Comparison of ENCODE assay signal across 8 cellular contexts in genomic region chr11:96342971-96343711, GRCh38. TPM values are rescaled to one million over a fixed set of nuclear protein-coding genes. Genes with fewer than 3 reads are reported as not detected.
DNase-seq lines count a peak whose midpoint lies in the region; ATAC-seq and TF ChIP-seq lines count a peak whose summit lies in the region.

MAML2 (minus strand) TSS chr11:96343195; CDS start chr11:96341895, 1,300 bp downstream.

- POLR2A ChIA-PET in activated CD4-positive, alpha-beta T cell treated with anti-CD3 and anti-CD28 coated beads for 36 hours (lab: Charles Lee), result interaction anchor here (0.5 to 2.3 kb wide), 19 partner anchors 8 to 554 kb away, joined by 3 to 19 read pairs (median 3); partner anchors contain the start of genes CCDC82, FAM76B and JRKL

- no peaks in the 10 kb centered on the region for H3K9me3 Mint-ChIP-seq in activated CD4-positive, alpha-beta T cell treated with anti-CD3 and anti-CD28 coated beads for 36 hours (ENCODE audit: low read depth)

- H3K4me3 Mint-ChIP-seq in activated CD4-positive, alpha-beta T cell treated with anti-CD3 and anti-CD28 coated beads for 36 hours, result peak within 1 kb of the TSS; percentile 84

- ATAC-seq in GM19043 (IDR thresholded peaks at IDR 0.05; ENCODE audit: low read depth, unreplicated experiment) (peak; percentile 80), HG03378 (IDR thresholded peaks at IDR 0.05; ENCODE audit: unreplicated experiment) (peak; percentile 77)
- peak; percentile 85 for ATAC-seq in activated CD4-positive, alpha-beta T cell treated with anti-CD3 and anti-CD28 coated beads for 36 hours

- intact Hi-C loops in activated CD4-positive, alpha-beta T cell treated with anti-CD3 and anti-CD28 coated beads for 36 hours (cut with DNase I, micrococcal nuclease), result loop anchor here (1.0 to 5.0 kb wide), 17 partner anchors 46 to 554 kb away; partner anchors contain the start of genes CCDC82 (in 1 of the 2), FAM76B (in 1 of the 2), JRKL (in 1 of the 2) and MTMR2 (in 1 of the 2)

- H3K4me3 ChIP-seq in choroid plexus epithelial cell (ENCODE audit: low read depth, low read length), result peak within 1 kb of the TSS; percentile 83

- peaks cover 26% of the 10 kb centered on the region for H3K4me1 Mint-ChIP-seq in activated CD4-positive, alpha-beta T cell treated with anti-CD3 and anti-CD28 coated beads for 36 hours

- peak within 1 kb of the TSS; percentile 95 for H3K27ac Mint-ChIP-seq in activated CD4-positive, alpha-beta T cell treated with anti-CD3 and anti-CD28 coated beads for 36 hours

- peak; percentile 89 for TF ChIP-seq CTCF in choroid plexus epithelial cell (conservative IDR thresholded peaks at IDR 0.05; ENCODE audit: low read depth, low read length)

- CTCF ChIA-PET in activated CD4-positive, alpha-beta T cell treated with anti-CD3 and anti-CD28 coated beads for 36 hours (lab: Charles Lee), result interaction anchor here (0.6 to 7.2 kb wide), 80 partner anchors 9 to 1190 kb away, joined by 3 to 69 read pairs (median 5); partner anchors contain the start of genes CCDC82, CEP57 and JRKL

- H3K27me3 Mint-ChIP-seq in activated CD4-positive, alpha-beta T cell treated with anti-CD3 and anti-CD28 coated beads for 36 hours, result no peaks in the 10 kb centered on the region

- H3K36me3 Mint-ChIP-seq in activated CD4-positive, alpha-beta T cell treated with anti-CD3 and anti-CD28 coated beads for 36 hours (ENCODE audit: low read depth), result peaks cover 35% of the 10 kb centered on the region

- DNase-seq in AG20443 (ENCODE audit: low spot score), result peak; percentile 97
- DNase-seq in NCI-H510A (lab: John Stamatoyannopoulos, UW), result peak; percentile 58
- DNase-seq in activated CD4-positive, alpha-beta T cell treated with anti-CD3 and anti-CD28 coated beads for 36 hours, result peak; percentile 96
- peak; percentile 97 for DNase-seq in choroid plexus epithelial cell (ENCODE audit: low read depth)
- DNase-seq in kidney tubule cell (ENCODE audit: low spot score), result peak; percentile 97
- peak; percentile 67 to 78 for DNase-seq in stimulated activated CD4-positive, alpha-beta T cell treated with anti-CD3 and anti-CD28 coated beads, Interleukin-1b, Interleukin-23, amount 100 ng/mL, for 1 hour (ENCODE audit: low read depth in 2 of 2)

RNA-seq across cellular contexts. Expression of gene MAML2, which starts in this region (rescaled TPM):
- total RNA-seq in activated CD4-positive, alpha-beta T cell treated with anti-CD3 and anti-CD28 coated beads for 36 hours, result 10 to 100 TPM; 23.9 to 37.1 TPM

Comparison
In these comparisons a context has a peak if more than half of its experiments do, and no peak if none do; other contexts are left out.
1. Peak in every context shown above with its lines: DNase-seq, ATAC-seq and H3K4me3 ChIP-seq.